Comparison of ENCODE assay signal across 29 cellular contexts in genomic region chr20:58053391-58054055, GRCh38.
"Had no signal": no experiment of that assay in that cellular context is flagged by ENCODE, and none has a peak within 500 bp of the region (broad histone marks: within the 10 kb centered on the region; RNA-seq: fewer than 3 reads in every experiment).

No MANE protein-coding gene starts in this region.

- H3K9ac ChIP-seq: KMS-11 had no signal

- ATAC-seq: Panc1, Right ventricle myocardium inferior, T-cell had no signal

- H3K4me3 ChIP-seq: SK-N-MC had no signal

- DNase-seq: activated B cell treated with CpG ODN at 0.5 μM for 24 hours; activated CD4-positive, alpha-beta memory T cell treated with anti-CD3 and anti-CD28 coated beads for 36 hours; activated CD4-positive, alpha-beta T cell treated with anti-CD3 and anti-CD28 coated beads for 1 hour; activated CD4-positive, alpha-beta T cell treated with anti-CD3 and anti-CD28 coated beads, Interleukin-2, amount 10 ng/mL, durations not matched to agents 24 days and 14 days; activated effector memory CD4-positive, alpha-beta T cell treated with anti-CD3 and anti-CD28 coated beads, Interleukin-2, amount 50 U/mL, for 16 hours; activated naive CD4-positive, alpha-beta T cell treated with anti-CD3 and anti-CD28 coated beads for 36 hours; activated T-cell treated with anti-CD3 and anti-CD28 coated beads, Interleukin-2, amount 50 U/mL, for 24 hours; amygdala; MV-4-11; NCI-H1092 treated with DMSO at 0.1 percent for 48 hours; NCI-H1417 treated with DMSO at 0.1 percent for 48 hours; NCI-H1694; NCI-H2029; NCI-H2107; NCI-H2171 treated with DMSO at 0.1 percent for 48 hours; NCI-H226; NCI-H526 treated with DMSO at 0.1 percent for 48 hours; NK-92 treated with Interleukin-12 subunit alpha and Interleukin-12 subunit beta, amount 100 ng/mL, for 24 hours; OCI-M1; RPMI8226; T-cell; T-helper 2 cell; T1000 had no signal

- FAIRE-seq: astrocyte, TTC549 had no signal

- H3K27ac ChIP-seq: KMS-11, SK-N-MC had no signal
